ENCODE assay signal across 10 cellular contexts in the genomic region with DNA sequence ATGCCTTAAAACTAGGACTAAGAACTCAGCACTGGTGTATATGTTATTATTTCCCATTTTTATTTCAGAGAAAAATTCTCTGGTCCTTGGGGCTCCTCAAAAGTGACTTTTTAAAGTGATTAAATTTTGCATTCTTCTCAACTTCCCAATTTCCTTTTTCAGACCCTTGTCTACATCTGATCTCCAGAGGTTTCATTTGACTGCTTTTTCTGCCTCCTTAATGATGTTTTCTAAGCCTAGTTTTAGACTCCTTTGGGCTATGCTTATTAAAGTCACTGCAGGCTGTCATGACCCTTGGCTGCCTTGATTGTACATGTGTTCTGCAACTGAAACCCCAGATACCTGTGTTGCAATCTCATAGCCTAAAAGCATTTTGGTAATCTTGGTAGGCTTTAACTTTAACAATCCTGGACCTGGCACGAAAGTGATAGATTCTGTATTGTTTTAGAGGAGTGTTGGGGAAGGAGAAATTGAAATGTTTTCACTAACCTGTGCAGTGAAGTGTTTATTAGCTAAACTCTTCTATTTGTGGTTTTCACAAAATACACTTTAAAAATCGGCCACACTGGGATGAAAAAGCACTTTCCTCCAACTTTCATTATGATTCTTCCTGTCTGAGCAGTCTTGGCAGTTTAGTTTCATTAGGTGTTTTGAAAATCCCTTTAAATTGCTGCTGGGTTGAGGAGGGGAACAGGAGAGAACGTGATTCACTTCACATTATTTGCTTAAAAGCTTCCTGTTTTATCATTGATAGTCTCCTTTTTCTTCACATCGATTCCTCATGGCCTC. TPM values are rescaled to one million over a fixed set of nuclear protein-coding genes. Genes with fewer than 3 reads are reported as not detected.
A peak's percentile ranks its signal among the peaks of the same experiment; 100 is the strongest.
DNase-seq lines count a peak whose midpoint lies in the region; ATAC-seq and TF ChIP-seq lines count a peak whose summit lies in the region.
"Had no signal": no experiment of that assay in that cellular context is flagged by ENCODE, and none has a peak within 500 bp of the region (broad histone marks: within the 10 kb centered on the region; RNA-seq: fewer than 3 reads in every experiment).

No MANE protein-coding gene starts in this region.

- no peak for TF ChIP-seq CTCF in BE2C (IDR thresholded peaks at IDR 0.05; ENCODE audit: low read depth, low read length)

- 80 to 88% methylated on average over 1 of the region's 4 CpGs for WGBS in mesodermal cell (ENCODE audit: insufficient coverage in 2 of 2), 2 experiments

- H3K9me3 ChIP-seq in mesodermal cell (ENCODE audit: control insufficient read depth, low read length) (no peaks in the 10 kb centered on the region), BE2C (no peaks in the 10 kb centered on the region)

- H3K9me3 Mint-ChIP-seq in activated naive CD8-positive, alpha-beta T cell (ENCODE audit: low read depth) = no peaks in the 10 kb centered on the region

- DNase-seq in AML-193 (lab: John Stamatoyannopoulos, UW) (peak; percentile 20 to 28), NCI-H1436 (lab: John Stamatoyannopoulos, UW) (no peak), NCI-H1048 (lab: John Stamatoyannopoulos, UW) (no peak), BE2C (no peak)
- no peak for DNase-seq in activated CD8-positive, alpha-beta memory T cell treated with anti-CD3 and anti-CD28 coated beads for 24 hours
- DNase-seq: DMS79 treated with DMSO at 0.1 percent for 48 hours, NCI-H1417 had no signal

- H3K36me3 ChIP-seq in mesodermal cell (ENCODE audit: control insufficient read depth, insufficient read depth, low read length) = peaks cover 20% of the 10 kb centered on the region
- H3K36me3 ChIP-seq in BE2C = peaks cover 3% of the 10 kb centered on the region; the same call in 1 of the 2 replicates

- H3K36me3 Mint-ChIP-seq in activated naive CD8-positive, alpha-beta T cell = no peaks in the 10 kb centered on the region

- H3K27ac Mint-ChIP-seq in activated naive CD8-positive, alpha-beta T cell = peak overlapping the region; percentile 75

- ATAC-seq in HG02981 (IDR thresholded peaks at IDR 0.05; ENCODE audit: unreplicated experiment) = peak; percentile 32

- H3K4me1 Mint-ChIP-seq in activated naive CD8-positive, alpha-beta T cell (ENCODE audit: low read depth) = peaks cover 62% of the 10 kb centered on the region

- H3K27me3 Mint-ChIP-seq in activated naive CD8-positive, alpha-beta T cell = no peaks in the 10 kb centered on the region

- H3K4me1 ChIP-seq in mesodermal cell (ENCODE audit: control insufficient read depth, insufficient read depth, low read length, poor library complexity, severe bottlenecking) (peaks cover 7% of the 10 kb centered on the region), BE2C (no peaks in the 10 kb centered on the region; the same call in 1 of the 2 replicates)

- H3K4me3 Mint-ChIP-seq in activated naive CD8-positive, alpha-beta T cell = peak overlapping the region; percentile 55

- no peaks in the 10 kb centered on the region for H3K27me3 ChIP-seq in BE2C

- no peak overlapping the region for H3K4me3 ChIP-seq in mesodermal cell (ENCODE audit: extremely low read depth, insufficient read depth, low read length, poor library complexity, severe bottlenecking)
- H3K4me3 ChIP-seq in BE2C (ENCODE audit: low read depth, low read length) = no peak overlapping the region

- peak overlapping the region; percentile 3 for H3K27ac ChIP-seq in mesodermal cell (ENCODE audit: low read depth, low read length, severe bottlenecking)

RNA-seq across cellular contexts. Expression of gene MACO1, which starts 4.8 kb away (rescaled TPM):
- 21.6 TPM for polyA plus RNA-seq in mesodermal cell (2013, experiment 1 of 2)
- 25.9 TPM for polyA plus RNA-seq in mesodermal cell (2013, experiment 2 of 2)
- polyA plus RNA-seq in BE2C (2012; ENCODE audit: insufficient read depth, insufficient read length, low read depth) = 21.7 TPM

RNA-seq across cellular contexts. Expression of gene RHCE, which starts 14.9 kb away (rescaled TPM):
- 0.41 TPM for polyA plus RNA-seq in mesodermal cell (2013, experiment 1 of 2)
- 0.35 TPM for polyA plus RNA-seq in mesodermal cell (2013, experiment 2 of 2)
- polyA plus RNA-seq in BE2C (2012; ENCODE audit: insufficient read depth, insufficient read length, low read depth) = 0.29 TPM

Comparison
In these comparisons a context has a peak if more than half of its experiments do, and no peak if none do; other contexts are left out.
1. DNase-seq: peak in AML-193 (2 of 2); none in NCI-H1436 (single experiment), activated CD8-positive, alpha-beta memory T cell treated with anti-CD3 and anti-CD28 coated beads for 24 hours (single experiment), NCI-H1048 (single experiment) and BE2C (single experiment).